In the genomic region with DNA sequence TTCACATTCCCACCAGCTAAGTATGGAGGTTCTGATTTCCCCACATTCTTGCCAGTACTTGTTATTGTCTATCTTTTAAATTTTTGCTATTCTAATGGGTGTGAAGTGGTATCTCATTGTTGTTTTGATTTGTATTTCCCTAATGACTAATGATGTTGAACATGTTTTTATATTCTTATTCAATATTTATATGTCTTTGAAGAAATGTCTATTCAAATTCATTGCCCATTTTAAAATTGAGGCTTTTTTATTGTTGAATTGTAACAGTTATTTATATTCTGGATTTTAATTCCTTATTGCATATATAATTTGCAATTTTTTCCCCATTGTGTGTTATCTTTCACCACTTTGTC, we compare ENCODE assay signal across 34 cellular contexts.
"Had no signal": no experiment of that assay in that cellular context is flagged by ENCODE, and none has a peak within 500 bp of the region (broad histone marks: within the 10 kb centered on the region; RNA-seq: fewer than 3 reads in every experiment).

No MANE protein-coding gene starts in this region.

- H3K4me3 ChIP-seq: adrenal gland, ascending aorta, body of pancreas, breast epithelium, cardiac muscle cell had no signal

- H3K4me1 ChIP-seq: adrenal gland, ascending aorta, body of pancreas, breast epithelium had no signal

- FAIRE-seq: astrocyte, bronchial epithelial cell had no signal

- DNase-seq: activated effector memory CD4-positive, alpha-beta T cell treated with anti-CD3 and anti-CD28 coated beads, Interleukin-2, amount 50 U/mL, for 16 hours; activated effector memory CD4-positive, alpha-beta T cell treated with Interleukin-2 at 50 U/mL for 16 hours; activated gamma-delta T cell; activated gamma-delta T cell treated with Interleukin-2 at 50 U/mL for 16 hours; activated naive CD4-positive, alpha-beta T cell; activated naive CD4-positive, alpha-beta T cell treated with anti-CD3 and anti-CD28 coated beads for 36 hours; activated naive CD4-positive, alpha-beta T cell treated with anti-CD3 and anti-CD28 coated beads, Interleukin-2, amount 10 ng/mL, durations not matched to agents 7 days and 5 days; activated naive CD4-positive, alpha-beta T cell treated with anti-CD3 and anti-CD28 coated beads, Interleukin-2, amount 50 U/mL, for 16 hours; activated naive CD4-positive, alpha-beta T cell treated with Interleukin-2 at 50 U/mL for 16 hours; activated naive CD8-positive, alpha-beta T cell treated with anti-CD3 and anti-CD28 coated beads for 36 hours; activated naive CD8-positive, alpha-beta T cell treated with anti-CD3 and anti-CD28 coated beads, Interleukin-2, amount 10 ng/mL, durations not matched to agents 7 days and 5 days; activated naive CD8-positive, alpha-beta T cell treated with anti-CD3 and anti-CD28 coated beads, Interleukin-2, amount 50 U/mL, for 24 hours; activated T-cell treated with anti-CD3 and anti-CD28 coated beads, Interleukin-2, amount 50 U/mL, for 1 hour; activated T-cell treated with anti-CD3 and anti-CD28 coated beads, Interleukin-2, amount 50 U/mL, for 24 hours; activated T-cell treated with anti-CD3 and anti-CD28 coated beads, Interleukin-2, amount 50 U/mL, for 4 hours; activated T-cell treated with anti-CD3 and anti-CD28 coated beads, Interleukin-2, amount 50 U/mL, for 48 hours; activated T-cell treated with anti-CD3 and anti-CD28 coated beads, Interleukin-2, amount 50 U/mL, for 72 hours; adrenal gland; amniotic stem cell; amygdala; anterior cingulate cortex; aorta; body of pancreas; brain microvascular endothelial cell; caudate nucleus; central memory CD4-positive, alpha-beta T cell; cerebellar nuclear complex had no signal

- H3K9me3 ChIP-seq: adrenal gland, ascending aorta, body of pancreas had no signal

- H3K27ac ChIP-seq: adrenal gland, ascending aorta, body of pancreas, brain microvascular endothelial cell, breast epithelium, cardiac muscle cell had no signal

- H3K36me3 ChIP-seq: adrenal gland, ascending aorta, brain microvascular endothelial cell, breast epithelium, cardiac muscle cell had no signal

- H3K27me3 ChIP-seq: adrenal gland, ascending aorta, body of pancreas, brain microvascular endothelial cell, breast epithelium, cardiac muscle cell had no signal

- ATAC-seq: activated naive CD4-positive, alpha-beta T cell treated with anti-CD3 and anti-CD28 coated beads, Interleukin-2, amount 50 U/mL, for 72 hours; activated naive CD8-positive, alpha-beta T cell treated with anti-CD3 and anti-CD28 coated beads, Interleukin-2, amount 50 U/mL, for 24 hours; activated T-cell treated with anti-CD3 and anti-CD28 coated beads, Interleukin-2, amount 50 U/mL, for 4 hours; activated T-cell treated with anti-CD3 and anti-CD28 coated beads, Interleukin-2, amount 50 U/mL, for 72 hours; activated T-helper 17 cell treated with anti-CD3 and anti-CD28 coated beads, Interleukin-2, amount 50 U/mL, for 72 hours; body of pancreas had no signal
